In genomic region chr2:24919100-24919976, GRCh38 we compare ENCODE assay signal across 8 cellular contexts. TPM values are rescaled to one million over a fixed set of nuclear protein-coding genes. Genes with fewer than 3 reads are reported as not detected.
DNase-seq lines count a peak whose midpoint lies in the region; ATAC-seq, FAIRE-seq and TF ChIP-seq lines count a peak whose summit lies in the region.

No MANE protein-coding gene starts in this region.

- no peaks in the 10 kb centered on the region for H3K27me3 ChIP-seq in BLaER1
- no peaks in the 10 kb centered on the region for H3K27me3 ChIP-seq in K562 (ENCODE audit: control insufficient read depth in 2 of 2, insufficient read depth in 2 of 2, low read length in 2 of 2)

- H3K9ac ChIP-seq in BLaER1 (peak overlapping the region; percentile 81), K562 (ENCODE audit: insufficient read depth in 1 of 2, low read depth in 2 of 2, low read length in 2 of 2) (peak overlapping the region; percentile 59 to 92)

- POLR2A ChIA-PET in K562 (lab: Yijun Ruan, JAX), result interaction anchor here (0.7 to 1.7 kb wide), 2 partner anchors 18 to 203 kb away, joined by 3 to 6 read pairs; no protein-coding TSS in a partner anchor

- 4% methylated on average over 22 of the region's 67 CpGs for WGBS in K562 (ENCODE audit: insufficient coverage, low coverage, missing lambda C conversion rate)

- in situ Hi-C loops in K562 (cut with MboI), result no loop called here

- H3K4me2 ChIP-seq in BLaER1 (peak overlapping the region; percentile 91), K562 (ENCODE audit: insufficient read depth, low read length) (peak overlapping the region; percentile 77)

- H3K9me1 ChIP-seq in K562 (ENCODE audit: control insufficient read depth, insufficient read depth, low read length), result peaks cover 12% of the 10 kb centered on the region

- no peak for TF ChIP-seq CTCF in K562 (IDR thresholded peaks at IDR 0.05 in 2 of 3, conservative IDR thresholded peaks at IDR 0.05 in 1 of 3; ENCODE audit: insufficient read depth in 2 of 3, low read depth in 1 of 3, low read length in 3 of 3)

- H4K20me1 ChIP-seq in BLaER1 (peaks cover 48% of the 10 kb centered on the region), K562 (replicated peaks; ENCODE audit: control insufficient read depth, insufficient read depth, low read length) (peaks cover 14% of the 10 kb centered on the region)

- no peak for TF ChIP-seq POLR2A in K562 (conservative IDR thresholded peaks at IDR 0.05)

- TF ChIP-seq EP300 in K562 (IDR thresholded peaks at IDR 0.05; ENCODE audit: low read length), result no peak

- no peaks in the 10 kb centered on the region for H3K9me3 ChIP-seq in BLaER1
- H3K9me3 ChIP-seq in K562 (replicated peaks; ENCODE audit: control insufficient read depth, insufficient read depth, low read depth, low read length), result no peaks in the 10 kb centered on the region

- ATAC-seq in GM19351 (IDR thresholded peaks at IDR 0.05; ENCODE audit: unreplicated experiment), result peak; percentile 21
- peak; percentile 6 for ATAC-seq in HG03520 (IDR thresholded peaks at IDR 0.05; ENCODE audit: unreplicated experiment)
- peak; percentile 56 for ATAC-seq in K562

- CTCF ChIA-PET in K562 (lab: Yijun Ruan, JAX; ENCODE audit: low intra/inter-chr PET ratio), result no interaction called here

- peaks cover 65% of the 10 kb centered on the region for H3K4me1 ChIP-seq in BLaER1
- H3K4me1 ChIP-seq in K562 (replicated peaks in 1 of 2; ENCODE audit: control insufficient read depth in 2 of 2, insufficient read depth in 2 of 2, low read length in 2 of 2), result peaks cover 29 to 47% of the 10 kb centered on the region in 2 experiments; a peak in 4 of 5 replicates

- DNase-seq in T-helper 1 cell, result peak; percentile 48 to 65 (median 57)
- DNase-seq in K562 (ENCODE audit: extremely low read depth in 1 of 4, low spot score in 3 of 4), result peak; percentile 43 to 62 (median 55)
- peak; percentile 84 for DNase-seq in islet precursor cell
- peak; percentile 54 for DNase-seq in stimulated activated CD4-positive, alpha-beta T cell treated with anti-CD3 and anti-CD28 coated beads, Interleukin-4, amount 100 ng/mL, for 24 hours
- no peak for DNase-seq in OCI-M2 (lab: John Stamatoyannopoulos, UW; ENCODE audit: unreplicated experiment)

- H3K27ac ChIP-seq in BLaER1, result peak overlapping the region; percentile 78
- peak overlapping the region; percentile 66 for H3K27ac ChIP-seq in K562 (ENCODE audit: extremely low read depth, low read depth, low read length)

- H3K36me3 ChIP-seq in BLaER1 (peaks cover 33% of the 10 kb centered on the region), K562 (ENCODE audit: control insufficient read depth, insufficient read depth, low read length) (peaks cover 36% of the 10 kb centered on the region; the same call in 2 of the 3 replicates)

- peaks cover 33% of the 10 kb centered on the region for H3K79me2 ChIP-seq in K562 (ENCODE audit: control insufficient read depth, insufficient read depth, low read length)

- H3K4me3 ChIP-seq in BLaER1 (peak overlapping the region; percentile 84), K562 (peak overlapping the region; percentile 68)

- BruUV-seq in K562 (replicated peaks; lab: Mats Ljungman, UMichigan), result TSS peak; percentile 63

- no peak for TF ChIP-seq RAD21 in K562 (CRISPR knock-in tag; conservative IDR thresholded peaks at IDR 0.05 in 1 of 2, IDR thresholded peaks at IDR 0.05 in 1 of 2)

- peak; percentile 56 for FAIRE-seq in K562 (lab: Jason Lieb, UNC)

- peak overlapping the region; percentile 66 for H2AFZ ChIP-seq in K562 (ENCODE audit: low read depth, low read length)

- intact Hi-C loops in K562 (cut with micrococcal nuclease), result no loop called here

TF ChIP-seq in K562, 482 proteins besides CTCF, POLR2A, EP300 and RAD21 (continues in another document):
- TF ChIP-seq LARP7 (IDR thresholded peaks at IDR 0.05), result no peak
- peak; percentile 34 for TF ChIP-seq MEIS2 (IDR thresholded peaks at IDR 0.05; ENCODE audit: partially characterized antibody)
- TF ChIP-seq NCOA6 (IDR thresholded peaks at IDR 0.05), result no peak
- no peak for TF ChIP-seq ZKSCAN3 (CRISPR knock-in tag; IDR thresholded peaks at IDR 0.05)
- TF ChIP-seq SP2 (IDR thresholded peaks at IDR 0.05; ENCODE audit: extremely low read depth, low read depth, low read length, poor library complexity, severe bottlenecking), result no peak
- 0 out of 4 replicates have a peak, but pooled peaks of 1 of the 2 experiments have one; percentile 16 for TF ChIP-seq TEAD1 (CRISPR knock-in tag; IDR thresholded peaks at IDR 0.05)
- TF ChIP-seq ZNF717 (CRISPR knock-in tag; IDR thresholded peaks at IDR 0.05), result no peak
- TF ChIP-seq BCOR (IDR thresholded peaks at IDR 0.05), result no peak
- TF ChIP-seq SREBF1 (IDR thresholded peaks at IDR 0.05; ENCODE audit: borderline replicate concordance, low read depth, low read length), result no peak
- no peak for TF ChIP-seq MECOM (CRISPR knock-in tag; IDR thresholded peaks at IDR 0.05)
- no peak for TF ChIP-seq RBM17 (IDR thresholded peaks at IDR 0.05; ENCODE audit: borderline replicate concordance, low read depth, low read length)
- peak; percentile 40; the same call in 1 of the 2 replicates for TF ChIP-seq ZNF592 (IDR thresholded peaks at IDR 0.05)

RNA-seq across cellular contexts. Expression of gene ADCY3, which starts 0.7 kb away (rescaled TPM):
- total RNA-seq in K562 (2011; cell fraction: chromatin; rRNA removed; ENCODE audit: low replicate concordance), result 110 and 220 TPM in 2 replicates
- total RNA-seq in K562 (2011; cell fraction: nucleolus; rRNA removed), result 147 and 161 TPM in 2 replicates
- total RNA-seq in K562 (2011; cell fraction: nucleoplasm; rRNA removed), result 106 and 109 TPM in 2 replicates
- total RNA-seq in K562 (2014; rRNA removed) (21.8 and 34.0 TPM in 2 replicates), K562 (2014; rRNA removed; fragmentation: Illumina TruSeq; extraction: Trizol) (23.8 and 26.3 TPM in 2 replicates), K562 (2015; rRNA removed; fragmentation: Illumina TruSeq; extraction: Trizol) (20.2 and 21.5 TPM in 2 replicates), K562 (2021) (51.5 and 54.8 TPM in 2 replicates)
- polyA plus RNA-seq in K562 (2011; rRNA removed) (36.6 and 39.0 TPM in 2 replicates), K562 (2014; fragmentation: Illumina TruSeq; extraction: Trizol) (42.6 and 45.5 TPM in 2 replicates), K562 (2014; fragmentation: Nextera tagmentation; extraction: Ambion mirVana) (1 to 10 TPM; 1.5 to 2.6 TPM), K562 (2014; rRNA removed) (40.9 and 47.0 TPM in 2 replicates)
- 34.9 and 56.0 TPM in 2 replicates for polyA plus RNA-seq in K562 (2011; cell fraction: cytosol; rRNA removed)
- 171 and 243 TPM in 2 replicates for polyA plus RNA-seq in K562 (2011; cell fraction: nucleus; rRNA removed)
- 27.9 and 41.6 TPM in 2 replicates for polyA plus RNA-seq in K562 (2012)
- 47.4 and 65.5 TPM in 2 replicates for polyA minus RNA-seq in K562 (2011; rRNA and poly(A)+ RNA removed)
- 22.6 and 27.7 TPM in 2 replicates for polyA minus RNA-seq in K562 (2011; cell fraction: cytosol; rRNA and poly(A)+ RNA removed)
- 45.9 and 47.4 TPM in 2 replicates for polyA minus RNA-seq in K562 (2011; cell fraction: nucleus; rRNA and poly(A)+ RNA removed)

RNA-seq across cellular contexts. Expression of gene DNAJC27, which starts 52.4 kb away (rescaled TPM):
- total RNA-seq in K562 (2011; cell fraction: chromatin; rRNA removed; ENCODE audit: low replicate concordance), result 4.1 and 14.7 TPM in 2 replicates
- 4.2 and 4.5 TPM in 2 replicates for total RNA-seq in K562 (2011; cell fraction: nucleolus; rRNA removed)
- 8.4 and 12.7 TPM in 2 replicates for total RNA-seq in K562 (2011; cell fraction: nucleoplasm; rRNA removed)
- total RNA-seq in K562 (2014; rRNA removed) (1.6 and 3.0 TPM in 2 replicates), K562 (2014; rRNA removed; fragmentation: Illumina TruSeq; extraction: Trizol) (3.2 TPM in 2 replicates), K562 (2015; rRNA removed; fragmentation: Illumina TruSeq; extraction: Trizol) (2.8 and 4.0 TPM in 2 replicates), K562 (2021) (2.4 and 2.8 TPM in 2 replicates)
- polyA plus RNA-seq in K562 (2011; rRNA removed) (3.8 and 4.3 TPM in 2 replicates), K562 (2014; fragmentation: Illumina TruSeq; extraction: Trizol) (2.3 and 3.0 TPM in 2 replicates), K562 (2014; fragmentation: Nextera tagmentation; extraction: Ambion mirVana) (1 to 10 TPM in 1 of 2 experiments, under 1 TPM in 1; 0.53 to 1.1 TPM), K562 (2014; rRNA removed) (3.2 and 5.9 TPM in 2 replicates)
- polyA plus RNA-seq in K562 (2011; cell fraction: cytosol; rRNA removed), result 0.60 and 2.4 TPM in 2 replicates
- 6.5 and 7.5 TPM in 2 replicates for polyA plus RNA-seq in K562 (2011; cell fraction: nucleus; rRNA removed)
- 1.3 and 1.8 TPM in 2 replicates for polyA plus RNA-seq in K562 (2012)
- 4.4 and 10.4 TPM in 2 replicates for polyA minus RNA-seq in K562 (2011; rRNA and poly(A)+ RNA removed)
- 0.46 and 2.7 TPM in 2 replicates for polyA minus RNA-seq in K562 (2011; cell fraction: cytosol; rRNA and poly(A)+ RNA removed)
- polyA minus RNA-seq in K562 (2011; cell fraction: nucleus; rRNA and poly(A)+ RNA removed), result 6.6 and 8.4 TPM in 2 replicates

Comparison
In these comparisons a context has a peak if more than half of its experiments do, and no peak if none do; other contexts are left out.
1. ATAC-seq: peak in every context shown above with its lines; median percentile 56 in K562; 21 in GM19351; 6 in HG03520.